Comparison of ENCODE assay signal across 11 cellular contexts in genomic region chr13:114112826-114113322, GRCh38. TPM values are rescaled to one million over a fixed set of nuclear protein-coding genes. Genes with fewer than 3 reads are reported as not detected.
DNase-seq lines count a peak whose midpoint lies in the region; ATAC-seq and TF ChIP-seq lines count a peak whose summit lies in the region.
"Had no signal": no experiment of that assay in that cellular context is flagged by ENCODE, and none has a peak within 500 bp of the region (broad histone marks: within the 10 kb centered on the region; RNA-seq: fewer than 3 reads in every experiment).

No MANE protein-coding gene starts in this region.

- TF ChIP-seq POLR2A in sigmoid colon (IDR thresholded peaks at IDR 0.05), result no peak

- WGBS in sigmoid colon, 2 donors, result 85 to 87% methylated on average over 12 of the region's 12 CpGs

- TF ChIP-seq EP300 in sigmoid colon (IDR thresholded peaks at IDR 0.05), result no peak

- intact Hi-C loops in left ventricle myocardium superior (cut with micrococcal nuclease) (no loop called here), sigmoid colon (cut with DNase I) (no loop called here)

- no peaks in the 10 kb centered on the region; the same call in 1 of the 2 replicates for H3K36me3 Mint-ChIP-seq in WTC11

- H3K4me3 Mint-ChIP-seq in WTC11, result peak overlapping the region; percentile 30

- H3K36me3 ChIP-seq in sigmoid colon, result no peaks in the 10 kb centered on the region
- H3K36me3 ChIP-seq: lower lobe of right lung, thyroid gland had no signal

- no peaks in the 10 kb centered on the region; the same call in 1 of the 2 replicates for H3K9me3 Mint-ChIP-seq in WTC11

- ATAC-seq in WTC11, result peak; percentile 48
- ATAC-seq in left ventricle myocardium superior, result no peak
- ATAC-seq in HG03520 (IDR thresholded peaks at IDR 0.05; ENCODE audit: unreplicated experiment), result no peak
- ATAC-seq in HG03457 (IDR thresholded peaks at IDR 0.05; ENCODE audit: unreplicated experiment), result no peak
- ATAC-seq in GM18511 (IDR thresholded peaks at IDR 0.05; ENCODE audit: unreplicated experiment), result no peak
- ATAC-seq: lower lobe of right lung had no signal

- H3K4me1 ChIP-seq in sigmoid colon, result peaks cover 0 to 28% (median 20%) of the 10 kb centered on the region in 4 donors

- POLR2A ChIA-PET in WTC11 (lab: Charles Lee), result no interaction called here

- H3K27me3 ChIP-seq in HL-60 (ENCODE audit: insufficient read depth, poor library complexity, severe bottlenecking) (no peaks in the 10 kb centered on the region), sigmoid colon (no peaks in the 10 kb centered on the region)
- H3K27me3 ChIP-seq: thyroid gland had no signal

- CTCF ChIA-PET in WTC11 (lab: Charles Lee), result interaction anchor here (0.7 to 2.1 kb wide), 15 partner anchors 9 to 117 kb away, joined by 3 to 12 read pairs (median 4); partner anchors contain the start of gene RASA3

- no peak overlapping the region for H3K4me3 ChIP-seq in HL-60 (replicated peaks; ENCODE audit: insufficient read depth, low read length)
- H3K4me3 ChIP-seq in sigmoid colon, result no peak overlapping the region
- H3K4me3 ChIP-seq: lower lobe of right lung, thyroid gland had no signal

- peaks cover 54% of the 10 kb centered on the region for H3K4me1 Mint-ChIP-seq in WTC11

- no peak for DNase-seq in HL-60 (ENCODE audit: low read depth in 1 of 2, low spot score in 1 of 2)
- DNase-seq in WTC11 (ENCODE audit: low spot score), result peak; percentile 21
- peak; percentile 11 for DNase-seq in left ventricle myocardium superior
- peak; percentile 46 for DNase-seq in sigmoid colon
- DNase-seq in C1 segment of cervical spinal cord (lab: John Stamatoyannopoulos, UW), result no peak
- DNase-seq: anterior cingulate cortex, lower lobe of right lung had no signal

- H3K9me3 ChIP-seq in sigmoid colon, result no peaks in the 10 kb centered on the region
- H3K9me3 ChIP-seq: lower lobe of right lung, thyroid gland had no signal

- no peak for TF ChIP-seq CTCF in HL-60 (IDR thresholded peaks at IDR 0.05; ENCODE audit: insufficient read depth, low read length)
- TF ChIP-seq CTCF in WTC11 (IDR thresholded peaks at IDR 0.05), result no peak
- no peak for TF ChIP-seq CTCF in sigmoid colon (IDR thresholded peaks at IDR 0.05)

- H3K27me3 Mint-ChIP-seq in WTC11 (ENCODE audit: low read depth), result no peaks in the 10 kb centered on the region

- H3K27ac ChIP-seq in HL-60 (replicated peaks) (peak overlapping the region; percentile 67), sigmoid colon (no peak overlapping the region)
- H3K27ac ChIP-seq: lower lobe of right lung, thyroid gland had no signal

- H3K27ac Mint-ChIP-seq in WTC11, result peak overlapping the region; percentile 36; the same call in 1 of the 2 replicates

TF ChIP-seq in WTC11, 78 proteins besides CTCF, POLR2A, EP300 and RAD21:
- TF ChIP-seq FOXJ3 (CRISPR knock-in tag; IDR thresholded peaks at IDR 0.05; ENCODE audit: borderline replicate concordance), result no peak
- no peak for TF ChIP-seq NR3C1 (CRISPR knock-in tag; conservative IDR thresholded peaks at IDR 0.05; ENCODE audit: low read depth)
- no peak for TF ChIP-seq CREM (CRISPR knock-in tag; IDR thresholded peaks at IDR 0.05)
- TF ChIP-seq ETV6 (CRISPR knock-in tag; IDR thresholded peaks at IDR 0.05), result no peak
- peak; percentile 56 for TF ChIP-seq ZNF423 (CRISPR knock-in tag; IDR thresholded peaks at IDR 0.05)
- TF ChIP-seq GABPB1 (CRISPR knock-in tag; IDR thresholded peaks at IDR 0.05), result no peak
- TF ChIP-seq ESRRA (CRISPR knock-in tag; IDR thresholded peaks at IDR 0.05; ENCODE audit: borderline replicate concordance), result no peak
- 0 out of 2 replicates have a peak, but pooled peaks have one; percentile 34 for TF ChIP-seq FOXP1 (CRISPR knock-in tag; IDR thresholded peaks at IDR 0.05; ENCODE audit: borderline replicate concordance)
- TF ChIP-seq NFE2L1 (CRISPR knock-in tag; IDR thresholded peaks at IDR 0.05), result no peak

RNA-seq across cellular contexts. Expression of gene RASA3, which starts 19.5 kb away (rescaled TPM):
- 16.5 to 22.3 TPM (median 16.9 TPM) in 3 replicates for total RNA-seq in WTC11 (2021)
- 12.3 TPM for total RNA-seq in left ventricle myocardium superior
- 10 to 100 TPM; 15.0 to 22.4 (median 17.8) TPM for total RNA-seq in sigmoid colon
- 10 to 100 TPM in 1 of 3 donors, 1 to 10 TPM in 2; 4.2 to 16.9 (median 5.4) TPM for polyA plus RNA-seq in sigmoid colon

Comparison
In these comparisons a context has a peak if more than half of its experiments do, and no peak if none do; other contexts are left out.
1. DNase-seq: peak in WTC11 (single experiment), left ventricle myocardium superior (single experiment) and sigmoid colon (single experiment); none in HL-60 (0 of 2) and C1 segment of cervical spinal cord (0 of 14).